26 cellular contexts compared by ENCODE assay signal in genomic region chr3:59482001-59482400, GRCh38.
DNase-seq lines count a peak whose midpoint lies in the region; ATAC-seq, FAIRE-seq and TF ChIP-seq lines count a peak whose summit lies in the region.
"Had no signal": no experiment of that assay in that cellular context is flagged by ENCODE, and none has a peak within 500 bp of the region (broad histone marks: within the 10 kb centered on the region; RNA-seq: fewer than 3 reads in every experiment).

No MANE protein-coding gene starts in this region.

- H2BK5ac ChIP-seq in mesenchymal stem cell (ENCODE audit: low read depth, low read length, poor library complexity, severe bottlenecking): no peak overlapping the region

- no peak overlapping the region for H2BK15ac ChIP-seq in mesenchymal stem cell (ENCODE audit: low read depth, poor library complexity, severe bottlenecking)

- no peak overlapping the region for H3K23ac ChIP-seq in mesenchymal stem cell (ENCODE audit: low read length in 2 of 2)

- H2AK5ac ChIP-seq in mesenchymal stem cell (ENCODE audit: low read length, severe bottlenecking): no peak overlapping the region

- H3K36me3 ChIP-seq in bronchial epithelial cell (ENCODE audit: control insufficient read depth, insufficient read depth, low read length): no peaks in the 10 kb centered on the region
- no peaks in the 10 kb centered on the region for H3K36me3 ChIP-seq in mesenchymal stem cell (ENCODE audit: control insufficient read depth in 1 of 2, insufficient read depth in 2 of 2, low read depth in 1 of 2, low read length in 2 of 2)
- H3K36me3 ChIP-seq: heart left ventricle, MG63, neutrophil, prostate gland, thoracic aorta had no signal

- no peak overlapping the region for H2BK120ac ChIP-seq in mesenchymal stem cell (ENCODE audit: low read depth, low read length)

- no peak overlapping the region for H3K27ac Mint-ChIP-seq in stimulated activated effector memory CD8-positive, alpha-beta T cell treated with anti-CD3 and anti-CD28 coated beads, Interleukin-12 subunit alpha, Interleukin-12 subunit beta, amount 100 ng/mL, for 72 hours
- H3K27ac Mint-ChIP-seq: activated naive CD8-positive, alpha-beta T cell treated with anti-CD3 and anti-CD28 coated beads, Interleukin-2, amount 50 U/mL, for 24 hours; B cell; CD8-positive, alpha-beta T cell had no signal

- peaks cover 14% of the 10 kb centered on the region for H3K4me1 Mint-ChIP-seq in stimulated activated effector memory CD8-positive, alpha-beta T cell treated with anti-CD3 and anti-CD28 coated beads, Interleukin-12 subunit alpha, Interleukin-12 subunit beta, amount 100 ng/mL, for 72 hours
- H3K4me1 Mint-ChIP-seq: B cell had no signal

- peak; percentile 14 for FAIRE-seq in RCC 7860 (lab: Jason Lieb, UNC)
- no peak for FAIRE-seq in bronchial epithelial cell (lab: Jason Lieb, UNC)
- FAIRE-seq: A549 had no signal

- no peak overlapping the region for H4K91ac ChIP-seq in mesenchymal stem cell (ENCODE audit: low read length)

- no peak overlapping the region for H3K18ac ChIP-seq in mesenchymal stem cell (ENCODE audit: low read depth in 1 of 2, low read length in 2 of 2)

- H3K4me2 ChIP-seq in mesenchymal stem cell (ENCODE audit: low read length, poor library complexity, severe bottlenecking): no peak overlapping the region
- H3K4me2 ChIP-seq: A549 had no signal

- H3K79me1 ChIP-seq in mesenchymal stem cell (replicated peaks; ENCODE audit: low read length, poor library complexity, severe bottlenecking): no peaks in the 10 kb centered on the region

- 86% methylated on average over 2 of the region's 3 CpGs for WGBS in mesenchymal stem cell

- peak overlapping the region; percentile 25 for H3K27ac ChIP-seq in mesenchymal stem cell (ENCODE audit: low read length, poor library complexity, severe bottlenecking)
- H3K27ac ChIP-seq: A549, heart left ventricle, neutrophil, prostate gland, SK-N-MC, thoracic aorta had no signal

- H3K36me3 Mint-ChIP-seq in stimulated activated effector memory CD8-positive, alpha-beta T cell treated with anti-CD3 and anti-CD28 coated beads, Interleukin-12 subunit alpha, Interleukin-12 subunit beta, amount 100 ng/mL, for 72 hours: no peaks in the 10 kb centered on the region
- H3K36me3 Mint-ChIP-seq: brain; CD8-positive, alpha-beta T cell had no signal

- H3K9ac ChIP-seq in mesenchymal stem cell (ENCODE audit: low read length): no peak overlapping the region

- H3K4me3 Mint-ChIP-seq in stimulated activated effector memory CD8-positive, alpha-beta T cell treated with anti-CD3 and anti-CD28 coated beads, Interleukin-12 subunit alpha, Interleukin-12 subunit beta, amount 100 ng/mL, for 72 hours: no peak overlapping the region
- H3K4me3 Mint-ChIP-seq: activated naive CD8-positive, alpha-beta T cell treated with anti-CD3 and anti-CD28 coated beads, Interleukin-2, amount 50 U/mL, for 24 hours; activated T-cell treated with anti-CD3 and anti-CD28 coated beads, Interleukin-2, amount 50 U/mL, for 4 hours; B cell; brain; CD8-positive, alpha-beta T cell had no signal

- no peak for TF ChIP-seq CTCF in AG10803 (conservative IDR thresholded peaks at IDR 0.05; ENCODE audit: low read length)
- no peak for TF ChIP-seq CTCF in bronchial epithelial cell (IDR thresholded peaks at IDR 0.05; ENCODE audit: insufficient read depth, low read length, severe bottlenecking)

- no peak for ATAC-seq in HG03108 (IDR thresholded peaks at IDR 0.05; ENCODE audit: unreplicated experiment)
- ATAC-seq in stimulated activated effector memory CD8-positive, alpha-beta T cell treated with anti-CD3 and anti-CD28 coated beads, Interleukin-12 subunit alpha, Interleukin-12 subunit beta, amount 100 ng/mL, for 72 hours: no peak
- ATAC-seq: A549; activated naive CD8-positive, alpha-beta T cell treated with anti-CD3 and anti-CD28 coated beads, Interleukin-2, amount 50 U/mL, for 24 hours; CD8-positive, alpha-beta T cell; HCT116; heart left ventricle; left lobe of liver; stimulated activated naive CD8-positive, alpha-beta T cell treated with anti-CD3 and anti-CD28 coated beads, Interleukin-15, Interleukin-2, amounts not matched to agents 100 U/mL and 50 U/mL, for 24 hours had no signal

- H3K9me3 ChIP-seq in mesenchymal stem cell (ENCODE audit: control insufficient read depth, low read length): no peaks in the 10 kb centered on the region
- H3K9me3 ChIP-seq: A549, heart left ventricle, MG63, neutrophil, prostate gland, thoracic aorta had no signal

- H3K14ac ChIP-seq in mesenchymal stem cell (ENCODE audit: low read length in 2 of 2): no peak overlapping the region

- no peak overlapping the region for H3K4ac ChIP-seq in mesenchymal stem cell (ENCODE audit: low read depth in 1 of 2, low read length in 2 of 2)

- H3K27me3 ChIP-seq in bronchial epithelial cell (ENCODE audit: control insufficient read depth, insufficient read depth, low read length) (no peaks in the 10 kb centered on the region), mesenchymal stem cell (ENCODE audit: control insufficient read depth in 1 of 2, insufficient read depth in 1 of 2, low read length in 2 of 2) (no peaks in the 10 kb centered on the region)
- H3K27me3 ChIP-seq: heart left ventricle, MG63, neutrophil had no signal

- H2BK12ac ChIP-seq in mesenchymal stem cell (ENCODE audit: low read length in 2 of 2): no peak overlapping the region

- DNase-seq in AG10803 (ENCODE audit: low read depth) (peak; percentile 33), RCC 7860 (ENCODE audit: low spot score) (peak; percentile 38), bronchial epithelial cell (ENCODE audit: low read depth) (peak; percentile 61), mesenchymal stem cell (no peak), hepatic stellate cell (ENCODE audit: low spot score) (no peak)
- DNase-seq in activated CD4-positive, alpha-beta T cell treated with anti-CD3 and anti-CD28 coated beads, Interleukin-2, amount 50 U/mL, for 4 hours: no peak
- no peak for DNase-seq in stimulated activated effector memory CD8-positive, alpha-beta T cell treated with anti-CD3 and anti-CD28 coated beads, Interleukin-12 subunit alpha, Interleukin-12 subunit beta, amount 100 ng/mL, for 72 hours (ENCODE audit: low spot score in 2 of 2)
- DNase-seq: activated CD4-positive, alpha-beta T cell treated with anti-CD3 and anti-CD28 coated beads for 48 hours; activated naive CD8-positive, alpha-beta T cell treated with anti-CD3 and anti-CD28 coated beads, Interleukin-2, amount 50 U/mL, for 24 hours; activated T-cell treated with anti-CD3 and anti-CD28 coated beads, Interleukin-2, amount 50 U/mL, for 4 hours; CD8-positive, alpha-beta T cell; heart left ventricle; MG63; NCI-H2029; NCI-H526; stimulated activated naive CD8-positive, alpha-beta T cell treated with anti-CD3 and anti-CD28 coated beads, Interleukin-15, Interleukin-2, amounts not matched to agents 100 U/mL and 50 U/mL, for 24 hours had no signal

- no peak overlapping the region for H2AFZ ChIP-seq in mesenchymal stem cell (ENCODE audit: low read depth, low read length)

- H4K8ac ChIP-seq in mesenchymal stem cell (ENCODE audit: low read length): no peak overlapping the region

- no peak overlapping the region for H3K4me3 ChIP-seq in AG10803 (ENCODE audit: low read length)
- no peak overlapping the region for H3K4me3 ChIP-seq in bronchial epithelial cell (ENCODE audit: low read depth, low read length)
- H3K4me3 ChIP-seq in mesenchymal stem cell (ENCODE audit: insufficient read depth in 1 of 2, low read depth in 1 of 2, low read length in 2 of 2): no peak overlapping the region
- H3K4me3 ChIP-seq: A549, heart left ventricle, MG63, prostate gland, SK-N-MC, thoracic aorta had no signal

- peaks cover 2% of the 10 kb centered on the region for H3K4me1 ChIP-seq in mesenchymal stem cell (ENCODE audit: control insufficient read depth, insufficient read depth, low read depth, low read length)
- H3K4me1 ChIP-seq: A549, prostate gland had no signal

- H3K9me3 Mint-ChIP-seq in stimulated activated effector memory CD8-positive, alpha-beta T cell treated with anti-CD3 and anti-CD28 coated beads, Interleukin-12 subunit alpha, Interleukin-12 subunit beta, amount 100 ng/mL, for 72 hours: no peaks in the 10 kb centered on the region
- H3K9me3 Mint-ChIP-seq: activated naive CD8-positive, alpha-beta T cell treated with anti-CD3 and anti-CD28 coated beads, Interleukin-2, amount 50 U/mL, for 24 hours; activated T-cell treated with anti-CD3 and anti-CD28 coated beads, Interleukin-2, amount 50 U/mL, for 4 hours; CD8-positive, alpha-beta T cell had no signal

Comparison
In these comparisons a context has a peak if more than half of its experiments do, and no peak if none do; other contexts are left out.
1. DNase-seq: peak in AG10803 (single experiment), RCC 7860 (single experiment) and bronchial epithelial cell (single experiment); none in mesenchymal stem cell (single experiment), hepatic stellate cell (single experiment), activated CD4-positive, alpha-beta T cell treated with anti-CD3 and anti-CD28 coated beads, Interleukin-2, amount 50 U/mL, for 4 hours (0 of 2) and stimulated activated effector memory CD8-positive, alpha-beta T cell treated with anti-CD3 and anti-CD28 coated beads, Interleukin-12 subunit alpha, Interleukin-12 subunit beta, amount 100 ng/mL, for 72 hours (0 of 2).